Comparison of ENCODE assay signal across 8 cellular contexts in genomic region chr19:38975861-38976271, GRCh38. TPM values are rescaled to one million over a fixed set of nuclear protein-coding genes. Genes with fewer than 3 reads are reported as not detected.
DNase-seq lines count a peak whose midpoint lies in the region; ATAC-seq and TF ChIP-seq lines count a peak whose summit lies in the region.

No MANE protein-coding gene starts in this region.

- H2AFZ ChIP-seq in mammary epithelial cell (ENCODE audit: low read depth, low read length) = peak overlapping the region; percentile 98

- H3K4me1 ChIP-seq in mammary epithelial cell (ENCODE audit: insufficient read depth, low read length) = peaks cover 14% of the 10 kb centered on the region

- H3K4me2 ChIP-seq in mammary epithelial cell (ENCODE audit: insufficient read depth, low read depth, low read length) = peak overlapping the region; percentile 74

- CTCF ChIA-PET in mammary epithelial cell (lab: Charles Lee; ENCODE audit: low non-redundant PET) = interaction anchor here (0.6 to 0.7 kb wide), 2 partner anchors 9 to 98 kb away, joined by 3 to 28 read pairs; no protein-coding TSS in a partner anchor

- no TSS peak for BruUV-seq in mammary epithelial cell (replicated peaks; lab: Mats Ljungman, UMichigan)

- ATAC-seq in GM18870 (IDR thresholded peaks at IDR 0.05; ENCODE audit: unreplicated experiment) (no peak), GM19351 (IDR thresholded peaks at IDR 0.05; ENCODE audit: unreplicated experiment) (no peak), GM19463 (IDR thresholded peaks at IDR 0.05; ENCODE audit: unreplicated experiment) (no peak)

- TF ChIP-seq CTCF in mammary epithelial cell (conservative IDR thresholded peaks at IDR 0.05 in 1 of 2, IDR thresholded peaks at IDR 0.05 in 1 of 2; ENCODE audit: extremely low read depth in 1 of 2, insufficient read depth in 1 of 2, low read depth in 1 of 2, low read length in 2 of 2) = no peak

- WGBS in mammary epithelial cell (ENCODE audit: low coverage, missing lambda C conversion rate) = 26% methylated on average over 3 of the region's 22 CpGs

- H3K4me3 ChIP-seq in mammary epithelial cell (replicated peaks in 1 of 3; ENCODE audit: insufficient read depth in 1 of 3, low read depth in 2 of 3, low read length in 3 of 3) = peak overlapping the region in 2 of 3 experiments; percentile 34 to 65

- in situ Hi-C loops in mammary epithelial cell (cut with MboI; ENCODE audit: low sequenced_read_pairs in 2 of 2) = loop anchor here in 1 of 2 donors (10.0 kb wide), 1 partner anchor 59 kb away; the partner anchor contains the start of gene FBXO27

- DNase-seq in NCI-H2227 treated with DMSO at 0.1 percent for 48 hours (lab: John Stamatoyannopoulos, UW) (peak; percentile 94), NCI-H2227 (lab: John Stamatoyannopoulos, UW; ENCODE audit: unreplicated experiment) (no peak), mammary epithelial cell (no peak), left kidney (ENCODE audit: low read depth, low spot score) (peak; percentile 80)

- no peak overlapping the region for H3K27ac ChIP-seq in mammary epithelial cell (ENCODE audit: insufficient read depth, low read depth, low read length)
- peak overlapping the region; percentile 84 for H3K27ac ChIP-seq in temporal lobe (ENCODE audit: low read depth, low read length)

- peaks cover 2% of the 10 kb centered on the region for H3K79me2 ChIP-seq in mammary epithelial cell (ENCODE audit: insufficient read depth, low read length)

- no peaks in the 10 kb centered on the region for H4K20me1 ChIP-seq in mammary epithelial cell (ENCODE audit: insufficient read depth, low read length)

- H3K36me3 ChIP-seq in mammary epithelial cell (ENCODE audit: insufficient read depth, low read length) = no peaks in the 10 kb centered on the region

- H3K9me3 ChIP-seq in mammary epithelial cell (replicated peaks; ENCODE audit: insufficient read depth, low read length) = no peaks in the 10 kb centered on the region

- dilution Hi-C loops in mammary epithelial cell (cut with HindIII; ENCODE audit: low sequenced_read_pairs) = no loop called here

- no peaks in the 10 kb centered on the region for H3K27me3 ChIP-seq in mammary epithelial cell (ENCODE audit: insufficient read depth, low read length)

- no peak overlapping the region for H3K9ac ChIP-seq in mammary epithelial cell (ENCODE audit: insufficient read depth, low read length)

- intact Hi-C loops in mammary epithelial cell (cut with micrococcal nuclease) = loop anchor here (1.0 to 5.0 kb wide), 2 partner anchors 57 to 136 kb away; no protein-coding TSS in a partner anchor

RNA-seq across cellular contexts. Expression of gene FBXO17, which starts 0.3 kb away (rescaled TPM):
- total RNA-seq in mammary epithelial cell (10 to 100 TPM; 18.6 to 25.8 TPM), temporal lobe (3.7 TPM)
- polyA plus RNA-seq in mammary epithelial cell = 7.1 TPM
- polyA minus RNA-seq in mammary epithelial cell = 5.7 TPM

RNA-seq across cellular contexts. Expression of gene MRPS12, which starts 45.1 kb away (rescaled TPM):
- 10 to 100 TPM; 23.8 to 58.8 TPM for total RNA-seq in mammary epithelial cell
- 66.4 TPM for polyA plus RNA-seq in mammary epithelial cell
- 21.1 TPM for polyA minus RNA-seq in mammary epithelial cell
- total RNA-seq in temporal lobe = 15.5 TPM

RNA-seq across cellular contexts. Expression of gene SARS2, which starts 45.3 kb away (rescaled TPM):
- total RNA-seq in mammary epithelial cell (10 to 100 TPM; 18.0 to 28.0 TPM), temporal lobe (3.9 TPM)
- polyA plus RNA-seq in mammary epithelial cell = 24.8 TPM
- polyA minus RNA-seq in mammary epithelial cell = 27.0 TPM

RNA-seq across cellular contexts. Expression of gene FBXO27, which starts 56.5 kb away (rescaled TPM):
- total RNA-seq in mammary epithelial cell (1 to 10 TPM; 6.7 to 9.9 TPM), temporal lobe (8.9 TPM)
- 7.2 TPM for polyA plus RNA-seq in mammary epithelial cell
- 38.1 TPM for polyA minus RNA-seq in mammary epithelial cell

Comparison
In these comparisons a context has a peak if more than half of its experiments do, and no peak if none do; other contexts are left out.
1. DNase-seq: peak in NCI-H2227 treated with DMSO at 0.1 percent for 48 hours (single experiment) and left kidney (single experiment); none in NCI-H2227 (single experiment) and mammary epithelial cell (single experiment).